1 cellular context compared by ENCODE assay signal in the genomic region with DNA sequence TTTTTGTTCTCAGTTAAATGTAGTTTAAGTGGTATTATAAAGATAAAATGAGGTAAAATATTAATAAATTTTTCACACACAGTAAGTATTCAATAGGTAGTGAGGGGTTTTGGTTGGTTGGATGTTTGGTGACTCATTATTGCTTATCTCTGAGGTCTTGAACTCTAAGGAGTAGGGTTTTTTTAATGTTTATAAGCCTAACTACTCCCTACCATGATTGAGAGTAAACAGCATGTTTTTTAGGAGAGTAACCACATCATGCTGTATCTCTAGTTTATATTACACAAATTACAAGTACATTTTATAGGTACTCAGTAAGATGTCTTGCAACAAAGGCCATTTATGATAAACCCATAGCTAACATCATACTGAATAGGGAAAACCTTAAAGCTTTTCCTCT.
TF ChIP-seq lines count a peak whose summit lies in the region.

No MANE protein-coding gene starts in this region.

TF ChIP-seq in IMR-90, 13 proteins besides CTCF, POLR2A, EP300 and RAD21 (continued from another document):
- TF ChIP-seq MAFK (IDR thresholded peaks at IDR 0.05; ENCODE audit: low read depth, low read length) (no peak), RCOR1 (IDR thresholded peaks at IDR 0.05; ENCODE audit: insufficient replicate concordance, low read length) (no peak), MAZ (IDR thresholded peaks at IDR 0.05; ENCODE audit: borderline replicate concordance, low read depth, low read length) (no peak), SMC3 (IDR thresholded peaks at IDR 0.05; ENCODE audit: low read depth, low read length) (no peak), NFE2L2 (IDR thresholded peaks at IDR 0.05; ENCODE audit: low read depth, low read length) (no peak), CEBPB (IDR thresholded peaks at IDR 0.05; ENCODE audit: low read depth, low read length) (no peak), RFX5 (IDR thresholded peaks at IDR 0.05; ENCODE audit: low read depth, low read length) (no peak)
- TF ChIP-seq, protein P1, sequence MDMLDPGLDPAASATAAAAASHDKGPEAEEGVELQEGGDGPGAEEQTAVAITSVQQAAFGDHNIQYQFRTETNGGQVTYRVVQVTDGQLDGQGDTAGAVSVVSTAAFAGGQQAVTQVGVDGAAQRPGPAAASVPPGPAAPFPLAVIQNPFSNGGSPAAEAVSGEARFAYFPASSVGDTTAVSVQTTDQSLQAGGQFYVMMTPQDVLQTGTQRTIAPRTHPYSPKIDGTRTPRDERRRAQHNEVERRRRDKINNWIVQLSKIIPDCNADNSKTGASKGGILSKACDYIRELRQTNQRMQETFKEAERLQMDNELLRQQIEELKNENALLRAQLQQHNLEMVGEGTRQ (IDR thresholded peaks at IDR 0.05; ENCODE audit: low read depth, low read length), result no peak
TF ChIP-seq in IMR-90: peak in this region for 0.
